9 cellular contexts compared by ENCODE assay signal in the genomic region with DNA sequence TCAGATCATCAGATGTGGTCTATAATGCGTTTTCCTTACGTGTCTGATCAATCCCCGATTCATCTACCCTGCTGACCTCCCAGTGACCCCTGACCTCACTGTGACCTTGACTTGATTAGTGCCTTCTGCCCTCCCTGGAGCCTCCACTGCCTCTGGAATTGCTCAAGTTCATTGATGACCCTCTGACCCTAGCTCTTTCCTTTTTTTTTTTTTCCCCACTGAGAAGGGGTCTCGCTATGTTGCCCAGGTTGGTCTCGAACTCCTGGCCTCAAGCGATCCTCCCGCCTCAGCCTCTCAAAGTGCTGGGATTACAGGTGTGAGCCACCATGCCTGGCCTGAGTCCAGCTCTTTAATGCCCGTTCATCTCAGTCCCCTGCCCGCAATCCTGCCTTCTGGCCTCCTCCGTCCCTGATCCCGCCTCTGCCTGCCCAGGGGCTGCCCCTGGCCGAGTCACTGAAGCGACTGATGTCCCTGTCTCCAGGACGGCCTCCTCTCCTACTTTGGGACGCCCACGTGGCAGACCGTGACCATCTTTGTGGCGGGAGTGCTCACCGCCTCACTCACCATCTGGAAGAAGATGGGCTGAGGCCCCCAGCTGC. TPM values are rescaled to one million over a fixed set of nuclear protein-coding genes. Genes with fewer than 3 reads are reported as not detected.
DNase-seq lines count a peak whose midpoint lies in the region; ATAC-seq, FAIRE-seq and TF ChIP-seq lines count a peak whose summit lies in the region.
"Had no signal": no experiment of that assay in that cellular context is flagged by ENCODE, and none has a peak within 500 bp of the region (broad histone marks: within the 10 kb centered on the region; RNA-seq: fewer than 3 reads in every experiment).

No MANE protein-coding gene starts in this region.

- H4K20me1 ChIP-seq in GM12878 (ENCODE audit: control insufficient read depth, insufficient read depth): no peaks in the 10 kb centered on the region

- H3K4me1 ChIP-seq in GM12878 (ENCODE audit: control insufficient read depth, insufficient read depth, low read length): peaks cover 24% of the 10 kb centered on the region

- no peak; the same call in 1 of the 2 replicates for TF ChIP-seq POLR2A in GM12878 (IDR thresholded peaks at IDR 0.05; ENCODE audit: low read depth, low read length)

- H3K36me3 ChIP-seq in GM12878 (ENCODE audit: control insufficient read depth in 2 of 2, insufficient read depth in 2 of 2, low read length in 1 of 2): peaks cover 0 to 2% of the 10 kb centered on the region in 2 experiments; a peak in 1 of 4 replicates

- H3K27me3 Mint-ChIP-seq in CD14-positive monocyte (ENCODE audit: low read depth in 3 of 3): peaks cover 0 to 7% (median 0%) of the 10 kb centered on the region in 3 donors
- no peaks in the 10 kb centered on the region for H3K27me3 Mint-ChIP-seq in natural killer cell treated with Interleukin-12 subunit alpha and Interleukin-12 subunit beta and Interleukin-15 and Interleukin-18, amount 100 ng/mL, for 72 hours
- H3K27me3 Mint-ChIP-seq in effector memory CD8-positive, alpha-beta T cell: no peaks in the 10 kb centered on the region

- H3K9ac ChIP-seq in GM12878 (ENCODE audit: control insufficient read depth, insufficient read depth, low read length): no peak overlapping the region

- H3K4me2 ChIP-seq in GM12878 (ENCODE audit: control insufficient read depth, insufficient read depth): 0 out of 2 replicates have a peak overlapping the region, but pooled peaks have one; percentile 90

- peak overlapping the region; percentile 43 to 99 (median 81) for H3K27ac Mint-ChIP-seq in CD14-positive monocyte
- H3K27ac Mint-ChIP-seq in natural killer cell treated with Interleukin-12 subunit alpha and Interleukin-12 subunit beta and Interleukin-15 and Interleukin-18, amount 100 ng/mL, for 72 hours: peak overlapping the region; percentile 98 to 99
- no peak overlapping the region for H3K27ac Mint-ChIP-seq in effector memory CD8-positive, alpha-beta T cell

- peaks cover 28 to 39% of the 10 kb centered on the region in 2 donors for H3K36me3 Mint-ChIP-seq in CD14-positive monocyte
- peaks cover 1% of the 10 kb centered on the region for H3K36me3 Mint-ChIP-seq in natural killer cell treated with Interleukin-12 subunit alpha and Interleukin-12 subunit beta and Interleukin-15 and Interleukin-18, amount 100 ng/mL, for 72 hours
- H3K36me3 Mint-ChIP-seq in effector memory CD8-positive, alpha-beta T cell (ENCODE audit: insufficient read depth): peaks cover 42% of the 10 kb centered on the region

- SMC1A ChIA-PET in GM12878 (lab: Charles Lee; ENCODE audit: uncharacterized antibody, unreplicated experiment): interaction anchor here (1.2 to 1.4 kb wide), 2 partner anchors 9 to 60 kb away, joined by 4 to 5 read pairs; no protein-coding TSS in a partner anchor

- ATAC-seq in GM12878: no peak
- ATAC-seq in natural killer cell treated with Interleukin-12 subunit alpha and Interleukin-12 subunit beta and Interleukin-15 and Interleukin-18, amount 100 ng/mL, for 72 hours: no peak
- ATAC-seq in GM21447 (IDR thresholded peaks at IDR 0.05; ENCODE audit: unreplicated experiment): no peak
- no peak for ATAC-seq in GM21390 (IDR thresholded peaks at IDR 0.05; ENCODE audit: unreplicated experiment)
- no peak for ATAC-seq in effector memory CD8-positive, alpha-beta T cell (replicated peaks)

- in situ Hi-C loops in GM12878 (cut with MboI): no loop called here

- no peak for TF ChIP-seq CTCF in CD14-positive monocyte (IDR thresholded peaks at IDR 0.05)
- TF ChIP-seq CTCF in GM12878 (IDR thresholded peaks at IDR 0.05 in 2 of 3, conservative IDR thresholded peaks at IDR 0.05 in 1 of 3; ENCODE audit: control insufficient read depth in 2 of 3, extremely low read depth in 1 of 3, insufficient read depth in 1 of 3, low read depth in 3 of 3, low read length in 3 of 3): no peak

- H3K4me3 Mint-ChIP-seq in CD14-positive monocyte: no peak overlapping the region
- no peak overlapping the region for H3K4me3 Mint-ChIP-seq in natural killer cell treated with Interleukin-12 subunit alpha and Interleukin-12 subunit beta and Interleukin-15 and Interleukin-18, amount 100 ng/mL, for 72 hours
- no peak overlapping the region for H3K4me3 Mint-ChIP-seq in effector memory CD8-positive, alpha-beta T cell

- no peaks in the 10 kb centered on the region for H3K27me3 ChIP-seq in GM12878 (replicated peaks in 1 of 2; ENCODE audit: control insufficient read depth in 2 of 2, insufficient read depth in 2 of 2, low read length in 1 of 2)

- peaks cover 0 to 8% (median 0%) of the 10 kb centered on the region in 7 donors for H3K9me3 Mint-ChIP-seq in CD14-positive monocyte
- no peaks in the 10 kb centered on the region for H3K9me3 Mint-ChIP-seq in natural killer cell treated with Interleukin-12 subunit alpha and Interleukin-12 subunit beta and Interleukin-15 and Interleukin-18, amount 100 ng/mL, for 72 hours
- no peaks in the 10 kb centered on the region for H3K9me3 Mint-ChIP-seq in effector memory CD8-positive, alpha-beta T cell

- intact Hi-C loops in CD14-positive monocyte (cut with micrococcal nuclease): loop anchor here in 1 of 2 donors (10.0 kb wide), 1 partner anchor 326 kb away; the partner anchor contains the start of gene DBP
- intact Hi-C loops in GM12878 (cut with micrococcal nuclease; ENCODE audit: unreplicated experiment): loop anchor here (10.0 kb wide), 1 partner anchor 326 kb away; the partner anchor contains the start of gene DBP

- WGBS in GM12878 (ENCODE audit: insufficient coverage, insufficient replicate concordance, low lambda C conversion rate, missing lambda C conversion rate): 88% methylated on average over 16 of the region's 19 CpGs

- POLR2A ChIA-PET in HEK293T (lab: Yijun Ruan, JAX) (interaction anchor here (1.3 to 1.5 kb wide), 2 partner anchors 87 to 89 kb away, joined by 6 to 9 read pairs; partner anchors contain the start of gene PPP1R15A), GM12878 (lab: Charles Lee) (interaction anchor here (0.6 to 1.5 kb wide), 7 partner anchors 28 to 324 kb away, joined by 3 to 24 read pairs (median 7); partner anchors contain the start of genes DBP, DHDH, NUCB1 and PPP1R15A)

- RAD21 ChIA-PET in GM12878 (lab: Charles Lee; ENCODE audit: unreplicated experiment): interaction anchor here (1.1 to 1.5 kb wide), 3 partner anchors 65 to 167 kb away, joined by 4 to 6 read pairs (median 5); partner anchors contain the start of gene PPP1R15A

- no peak overlapping the region for H3K4me3 ChIP-seq in GM12878

- H3K79me2 ChIP-seq in GM12878 (ENCODE audit: control insufficient read depth, insufficient read depth, low read length): peaks cover 30% of the 10 kb centered on the region

- no peak overlapping the region for H3K27ac ChIP-seq in GM12878 (ENCODE audit: control insufficient read depth, insufficient read depth)

- no peaks in the 10 kb centered on the region for H3K9me3 ChIP-seq in GM12878 (replicated peaks; ENCODE audit: control insufficient read depth, insufficient read depth, low read length)

- DNase-seq in CD14-positive monocyte (ENCODE audit: low spot score) (no peak), HEK293T (ENCODE audit: extremely low spot score) (no peak), GM12878 (ENCODE audit: low read depth, low spot score) (no peak), NCI-H446 (lab: John Stamatoyannopoulos, UW) (no peak)
- DNase-seq in natural killer cell treated with Interleukin-12 subunit alpha and Interleukin-12 subunit beta and Interleukin-15 and Interleukin-18, amount 100 ng/mL, for 72 hours (ENCODE audit: low spot score): no peak
- no peak for DNase-seq in effector memory CD8-positive, alpha-beta T cell
- DNase-seq: NCI-H2081 treated with DMSO at 0.1 percent for 48 hours had no signal

- no peak overlapping the region for H2AFZ ChIP-seq in GM12878 (ENCODE audit: control insufficient read depth, low read depth, low read length)

- peaks cover 62% of the 10 kb centered on the region for H3K4me1 Mint-ChIP-seq in CD14-positive monocyte
- peaks cover 50 to 58% of the 10 kb centered on the region in 2 donors for H3K4me1 Mint-ChIP-seq in natural killer cell treated with Interleukin-12 subunit alpha and Interleukin-12 subunit beta and Interleukin-15 and Interleukin-18, amount 100 ng/mL, for 72 hours (ENCODE audit: low read depth in 2 of 2)
- peaks cover 47 to 54% of the 10 kb centered on the region in 2 donors for H3K4me1 Mint-ChIP-seq in effector memory CD8-positive, alpha-beta T cell (ENCODE audit: low read depth in 2 of 2)

- CTCF ChIA-PET in HEK293T (lab: Yijun Ruan, JAX): interaction anchor here (1.1 to 1.6 kb wide), 2 partner anchors 10 to 166 kb away, joined by 3 to 7 read pairs; no protein-coding TSS in a partner anchor
- CTCF ChIA-PET in GM12878 (lab: Yijun Ruan, JAX): interaction anchor here (0.6 to 1.5 kb wide), 4 partner anchors 10 to 173 kb away, joined by 3 to 8 read pairs (median 4); no protein-coding TSS in a partner anchor

- no TSS peak for BruUV-seq in GM12878 (replicated peaks; lab: Mats Ljungman, UMichigan)

- no peak for TF ChIP-seq RAD21 in GM12878 (IDR thresholded peaks at IDR 0.05; ENCODE audit: insufficient read depth, low read depth, low read length)

- no peak for FAIRE-seq in GM12878 (lab: Jason Lieb, UNC)

- no peak for TF ChIP-seq EP300 in GM12878 (IDR thresholded peaks at IDR 0.05; ENCODE audit: borderline replicate concordance in 1 of 2, control insufficient read depth in 1 of 2, low read depth in 2 of 2, low read length in 2 of 2)

RNA-seq across cellular contexts. Expression of gene FTL, which starts 4.0 kb away (rescaled TPM):
- over 10,000 TPM; 23,650 to 26,681 TPM for polyA plus RNA-seq in CD14-positive monocyte
- total RNA-seq in GM12878 (2013; cell fraction: nucleolus; rRNA removed): 86.0 and 88.4 TPM in 2 replicates
- 1,329 and 1,429 TPM in 2 replicates for total RNA-seq in GM12878 (2014; rRNA removed)
- 1,207 and 1,334 TPM in 2 replicates for total RNA-seq in GM12878 (2014; rRNA removed; fragmentation: Illumina TruSeq; extraction: Trizol)
- total RNA-seq in GM12878 (2021): 994 and 1,017 TPM in 2 replicates
- 1,181 TPM for polyA plus RNA-seq in GM12878 (2011; ENCODE audit: low read depth)
- polyA plus RNA-seq in GM12878 (2011; rRNA removed): 148 and 364 TPM in 2 replicates
- polyA plus RNA-seq in GM12878 (2011; cell fraction: cytosol; rRNA removed): 1,075 and 1,106 TPM in 2 replicates
- 345 and 359 TPM in 2 replicates for polyA plus RNA-seq in GM12878 (2011; cell fraction: nucleus; rRNA removed)
- 1,628 and 2,313 TPM in 2 replicates for polyA plus RNA-seq in GM12878 (2012)
- polyA plus RNA-seq in GM12878 (2014; fragmentation: Illumina TruSeq; extraction: Trizol): 1,187 and 1,762 TPM in 2 replicates
- polyA plus RNA-seq in GM12878 (2014; fragmentation: Nextera tagmentation; extraction: Ambion mirVana): 1,000 to 10,000 TPM; 5,502 to 8,913 TPM
- 1,363 and 1,437 TPM in 2 replicates for polyA plus RNA-seq in GM12878 (2014; rRNA removed)
- 1,000 to 10,000 TPM; 4,849 to 4,896 TPM for polyA plus RNA-seq in GM12878 (2016; fragmentation: Nextera tagmentation; extraction: Ambion mirVana)
- polyA minus RNA-seq in GM12878 (2011; rRNA and poly(A)+ RNA removed): 168 and 426 TPM in 2 replicates
- polyA minus RNA-seq in GM12878 (2011; cell fraction: cytosol; rRNA and poly(A)+ RNA removed): 172 and 175 TPM in 2 replicates
- 67.8 and 78.5 TPM in 2 replicates for polyA minus RNA-seq in GM12878 (2011; cell fraction: nucleus; rRNA and poly(A)+ RNA removed)
- total RNA-seq in natural killer cell treated with Interleukin-12 subunit alpha and Interleukin-12 subunit beta and Interleukin-15 and Interleukin-18, amount 100 ng/mL, for 72 hours: 1,000 to 10,000 TPM; 1,643 to 2,467 TPM

RNA-seq across cellular contexts. Expression of gene BAX, which starts 6.5 kb away (rescaled TPM):
- polyA plus RNA-seq in CD14-positive monocyte: 10 to 100 TPM; 69.2 to 80.5 TPM
- 45.7 and 48.8 TPM in 2 replicates for total RNA-seq in GM12878 (2013; cell fraction: nucleolus; rRNA removed)
- total RNA-seq in GM12878 (2014; rRNA removed): 114 and 119 TPM in 2 replicates
- 73.1 and 73.4 TPM in 2 replicates for total RNA-seq in GM12878 (2014; rRNA removed; fragmentation: Illumina TruSeq; extraction: Trizol)
- 221 and 223 TPM in 2 replicates for total RNA-seq in GM12878 (2021)
- polyA plus RNA-seq in GM12878 (2011; ENCODE audit: low read depth): 270 TPM
- 104 and 163 TPM in 2 replicates for polyA plus RNA-seq in GM12878 (2011; rRNA removed)
- 226 and 231 TPM in 2 replicates for polyA plus RNA-seq in GM12878 (2011; cell fraction: cytosol; rRNA removed)
- polyA plus RNA-seq in GM12878 (2011; cell fraction: nucleus; rRNA removed): 190 and 218 TPM in 2 replicates
- polyA plus RNA-seq in GM12878 (2012): 155 and 219 TPM in 2 replicates
- 61.4 and 122 TPM in 2 replicates for polyA plus RNA-seq in GM12878 (2014; fragmentation: Illumina TruSeq; extraction: Trizol)
- polyA plus RNA-seq in GM12878 (2014; fragmentation: Nextera tagmentation; extraction: Ambion mirVana): 10 to 100 TPM in 1 of 2 experiments, 1 to 10 TPM in 1; 7.2 to 15.3 TPM
- polyA plus RNA-seq in GM12878 (2014; rRNA removed): 205 and 237 TPM in 2 replicates
- 100 to 1,000 TPM; 152 to 164 TPM for polyA plus RNA-seq in GM12878 (2016; fragmentation: Nextera tagmentation; extraction: Ambion mirVana)
- polyA minus RNA-seq in GM12878 (2011; rRNA and poly(A)+ RNA removed): 47.0 and 93.4 TPM in 2 replicates
- 68.7 and 69.7 TPM in 2 replicates for polyA minus RNA-seq in GM12878 (2011; cell fraction: cytosol; rRNA and poly(A)+ RNA removed)
- 66.3 and 104 TPM in 2 replicates for polyA minus RNA-seq in GM12878 (2011; cell fraction: nucleus; rRNA and poly(A)+ RNA removed)
- total RNA-seq in natural killer cell treated with Interleukin-12 subunit alpha and Interleukin-12 subunit beta and Interleukin-15 and Interleukin-18, amount 100 ng/mL, for 72 hours: 100 to 1,000 TPM; 203 to 305 TPM

RNA-seq across cellular contexts. Expression of gene DHDH, which starts 27.7 kb away (rescaled TPM):
- polyA plus RNA-seq in CD14-positive monocyte (under 1 TPM in 1 of 2 donors, not detected in 1; 0.38 TPM), GM12878 (2011; rRNA removed) (0.15 and 0.23 TPM in 2 replicates), GM12878 (2014; fragmentation: Illumina TruSeq; extraction: Trizol) (not detected in 2 replicates), GM12878 (2014; fragmentation: Nextera tagmentation; extraction: Ambion mirVana) (under 1 TPM in 1 of 2 experiments, not detected in 1; 0.13 TPM), GM12878 (2014; rRNA removed) (0.19 TPM in 1 of 2 replicates, not detected in the other), GM12878 (2016; fragmentation: Nextera tagmentation; extraction: Ambion mirVana) (under 1 TPM in 1 of 2 experiments, not detected in 1; 0.21 TPM)
- not detected in 2 replicates for total RNA-seq in GM12878 (2013; cell fraction: nucleolus; rRNA removed)
- total RNA-seq in GM12878 (2014; rRNA removed) (not detected in 2 replicates), GM12878 (2014; rRNA removed; fragmentation: Illumina TruSeq; extraction: Trizol) (not detected in 2 replicates), GM12878 (2021) (not detected in 2 replicates)
- polyA plus RNA-seq in GM12878 (2011; ENCODE audit: low read depth): not detected
- polyA plus RNA-seq in GM12878 (2011; cell fraction: cytosol; rRNA removed): 0.25 and 0.28 TPM in 2 replicates
- polyA plus RNA-seq in GM12878 (2011; cell fraction: nucleus; rRNA removed): 0.16 and 0.26 TPM in 2 replicates
- polyA plus RNA-seq in GM12878 (2012): 1.1 and 1.2 TPM in 2 replicates
- not detected in 2 replicates for polyA minus RNA-seq in GM12878 (2011; rRNA and poly(A)+ RNA removed)
- not detected in 2 replicates for polyA minus RNA-seq in GM12878 (2011; cell fraction: cytosol; rRNA and poly(A)+ RNA removed)
- not detected in 2 replicates for polyA minus RNA-seq in GM12878 (2011; cell fraction: nucleus; rRNA and poly(A)+ RNA removed)
- under 1 TPM in 1 of 2 donors, not detected in 1; 0.43 TPM for total RNA-seq in natural killer cell treated with Interleukin-12 subunit alpha and Interleukin-12 subunit beta and Interleukin-15 and Interleukin-18, amount 100 ng/mL, for 72 hours

RNA-seq across cellular contexts. Expression of gene GYS1, which starts 32.0 kb away (rescaled TPM):
- polyA plus RNA-seq in CD14-positive monocyte: 10 to 100 TPM; 13.3 to 21.3 TPM
- 77.6 and 83.1 TPM in 2 replicates for total RNA-seq in GM12878 (2013; cell fraction: nucleolus; rRNA removed)
- total RNA-seq in GM12878 (2014; rRNA removed): 35.4 and 39.5 TPM in 2 replicates
- total RNA-seq in GM12878 (2014; rRNA removed; fragmentation: Illumina TruSeq; extraction: Trizol): 20.2 and 21.5 TPM in 2 replicates
- total RNA-seq in GM12878 (2021): 37.3 and 40.2 TPM in 2 replicates
- 30.6 TPM for polyA plus RNA-seq in GM12878 (2011; ENCODE audit: low read depth)
- polyA plus RNA-seq in GM12878 (2011; rRNA removed): 36.0 and 62.0 TPM in 2 replicates
- 72.2 and 76.1 TPM in 2 replicates for polyA plus RNA-seq in GM12878 (2011; cell fraction: cytosol; rRNA removed)
- 87.8 and 91.9 TPM in 2 replicates for polyA plus RNA-seq in GM12878 (2011; cell fraction: nucleus; rRNA removed)
- polyA plus RNA-seq in GM12878 (2012): 49.4 and 54.4 TPM in 2 replicates
- 40.6 and 44.3 TPM in 2 replicates for polyA plus RNA-seq in GM12878 (2014; fragmentation: Illumina TruSeq; extraction: Trizol)
- 1 to 10 TPM; 3.7 to 5.8 TPM for polyA plus RNA-seq in GM12878 (2014; fragmentation: Nextera tagmentation; extraction: Ambion mirVana)
- 42.2 and 45.5 TPM in 2 replicates for polyA plus RNA-seq in GM12878 (2014; rRNA removed)
- polyA plus RNA-seq in GM12878 (2016; fragmentation: Nextera tagmentation; extraction: Ambion mirVana): 10 to 100 TPM; 37.3 to 40.6 TPM
- polyA minus RNA-seq in GM12878 (2011; rRNA and poly(A)+ RNA removed): 56.8 and 118 TPM in 2 replicates
- 23.9 and 29.7 TPM in 2 replicates for polyA minus RNA-seq in GM12878 (2011; cell fraction: cytosol; rRNA and poly(A)+ RNA removed)
- 38.2 and 52.7 TPM in 2 replicates for polyA minus RNA-seq in GM12878 (2011; cell fraction: nucleus; rRNA and poly(A)+ RNA removed)
- 100 to 1,000 TPM in 1 of 2 donors, 10 to 100 TPM in 1; 85.7 to 119 TPM for total RNA-seq in natural killer cell treated with Interleukin-12 subunit alpha and Interleukin-12 subunit beta and Interleukin-15 and Interleukin-18, amount 100 ng/mL, for 72 hours

RNA-seq across cellular contexts. Expression of gene RUVBL2, which starts 32.5 kb away (rescaled TPM):
- 10 to 100 TPM; 40.1 to 41.9 TPM for polyA plus RNA-seq in CD14-positive monocyte
- total RNA-seq in GM12878 (2013; cell fraction: nucleolus; rRNA removed): 60.9 and 67.9 TPM in 2 replicates
- 195 and 202 TPM in 2 replicates for total RNA-seq in GM12878 (2014; rRNA removed)
- 80.3 and 97.0 TPM in 2 replicates for total RNA-seq in GM12878 (2014; rRNA removed; fragmentation: Illumina TruSeq; extraction: Trizol)
- 134 and 142 TPM in 2 replicates for total RNA-seq in GM12878 (2021)
- 38.4 TPM for polyA plus RNA-seq in GM12878 (2011; ENCODE audit: low read depth)
- 58.7 and 117 TPM in 2 replicates for polyA plus RNA-seq in GM12878 (2011; rRNA removed)
- polyA plus RNA-seq in GM12878 (2011; cell fraction: cytosol; rRNA removed): 182 and 281 TPM in 2 replicates
- 206 and 275 TPM in 2 replicates for polyA plus RNA-seq in GM12878 (2011; cell fraction: nucleus; rRNA removed)
- polyA plus RNA-seq in GM12878 (2012): 88.4 and 111 TPM in 2 replicates
- 11.8 and 53.8 TPM in 2 replicates for polyA plus RNA-seq in GM12878 (2014; fragmentation: Illumina TruSeq; extraction: Trizol)
- polyA plus RNA-seq in GM12878 (2014; fragmentation: Nextera tagmentation; extraction: Ambion mirVana): 10 to 100 TPM; 33.8 to 70.6 TPM
- polyA plus RNA-seq in GM12878 (2014; rRNA removed): 142 and 166 TPM in 2 replicates
- polyA plus RNA-seq in GM12878 (2016; fragmentation: Nextera tagmentation; extraction: Ambion mirVana): 100 to 1,000 TPM; 214 to 224 TPM
- 125 and 207 TPM in 2 replicates for polyA minus RNA-seq in GM12878 (2011; rRNA and poly(A)+ RNA removed)
- polyA minus RNA-seq in GM12878 (2011; cell fraction: cytosol; rRNA and poly(A)+ RNA removed): 59.3 and 70.5 TPM in 2 replicates
- 47.3 and 83.5 TPM in 2 replicates for polyA minus RNA-seq in GM12878 (2011; cell fraction: nucleus; rRNA and poly(A)+ RNA removed)
- total RNA-seq in natural killer cell treated with Interleukin-12 subunit alpha and Interleukin-12 subunit beta and Interleukin-15 and Interleukin-18, amount 100 ng/mL, for 72 hours: 100 to 1,000 TPM; 101 to 173 TPM

Comparison
In these comparisons a context has a peak if more than half of its experiments do, and no peak if none do; other contexts are left out.
1. H3K27ac Mint-ChIP-seq: peak in CD14-positive monocyte (7 of 7) and natural killer cell treated with Interleukin-12 subunit alpha and Interleukin-12 subunit beta and Interleukin-15 and Interleukin-18, amount 100 ng/mL, for 72 hours (2 of 2); none in effector memory CD8-positive, alpha-beta T cell (0 of 2).